Comparison of ENCODE assay signal across 14 cellular contexts in genomic region chr3:22039156-22039555, GRCh38.
DNase-seq lines count a peak whose midpoint lies in the region; ATAC-seq and TF ChIP-seq lines count a peak whose summit lies in the region.
"Had no signal": no experiment of that assay in that cellular context is flagged by ENCODE, and none has a peak within 500 bp of the region (broad histone marks: within the 10 kb centered on the region; RNA-seq: fewer than 3 reads in every experiment).

No MANE protein-coding gene starts in this region.

- no peak for ATAC-seq in HG02852 (IDR thresholded peaks at IDR 0.05; ENCODE audit: unreplicated experiment)
- no peak for ATAC-seq in SK-N-SH treated with all-trans-retinoic acid at 6 μM for 48 hours
- ATAC-seq: A549, GM12878 had no signal

- in situ Hi-C loops in G401 (cut with HindIII; ENCODE audit: low sequenced_read_pairs) = no loop called here

- peak; percentile 13 for DNase-seq in DMS 273 (lab: John Stamatoyannopoulos, UW; ENCODE audit: unreplicated experiment)
- DNase-seq in DMS 273 treated with DMSO at 0.1 percent for 48 hours (lab: John Stamatoyannopoulos, UW) = no peak
- DNase-seq in G401 (ENCODE audit: low spot score) = peak; percentile 83
- peak; percentile 80 for DNase-seq in cerebellar cortex (ENCODE audit: low spot score)
- DNase-seq in foreskin melanocyte = peak; percentile 57
- DNase-seq: AML-193; Caco-2; CD4-positive, alpha-beta T cell; DMS79 treated with DMSO at 0.1 percent for 48 hours; GM23248 had no signal

TF ChIP-seq in SK-N-SH treated with all-trans-retinoic acid at 6 μM for 48 hours, 23 proteins besides CTCF, POLR2A, EP300 and RAD21:
- TF ChIP-seq CSDC2 (CRISPR knock-in tag; IDR thresholded peaks at IDR 0.05) = no peak
- TF ChIP-seq RARB (CRISPR knock-in tag; IDR thresholded peaks at IDR 0.05) = no peak
- TF ChIP-seq CREB5 (CRISPR knock-in tag; IDR thresholded peaks at IDR 0.05; ENCODE audit: low read depth) = no peak
- TF ChIP-seq TCF4 (CRISPR knock-in tag; IDR thresholded peaks at IDR 0.05; ENCODE audit: borderline replicate concordance) = no peak
- no peak for TF ChIP-seq POU6F1 (CRISPR knock-in tag; IDR thresholded peaks at IDR 0.05; ENCODE audit: borderline replicate concordance, low read depth)
- no peak for TF ChIP-seq ARNTL (CRISPR knock-in tag; IDR thresholded peaks at IDR 0.05; ENCODE audit: borderline replicate concordance, low read depth)
- no peak for TF ChIP-seq ZFP30 (CRISPR knock-in tag; IDR thresholded peaks at IDR 0.05)
- no peak for TF ChIP-seq OSR1 (CRISPR knock-in tag; IDR thresholded peaks at IDR 0.05)
